In genomic region chr7:74252893-74253292, GRCh38 we compare ENCODE assay signal across 9 cellular contexts. TPM values are rescaled to one million over a fixed set of nuclear protein-coding genes. Genes with fewer than 3 reads are reported as not detected.
A peak's percentile ranks its signal among the peaks of the same experiment; 100 is the strongest.
DNase-seq lines count a peak whose midpoint lies in the region; ATAC-seq and TF ChIP-seq lines count a peak whose summit lies in the region.
"Had no signal": no experiment of that assay in that cellular context is flagged by ENCODE, and none has a peak within 500 bp of the region (broad histone marks: within the 10 kb centered on the region; RNA-seq: fewer than 3 reads in every experiment).

No MANE protein-coding gene starts in this region.

- H3K27ac ChIP-seq in DND-41 (ENCODE audit: low read length) = peak overlapping the region; percentile 98
- no peak overlapping the region for H3K27ac ChIP-seq in lower lobe of right lung
- no peak overlapping the region for H3K27ac ChIP-seq in uterus
- H3K27ac ChIP-seq: left ventricle myocardium inferior had no signal

- DNase-seq in DND-41 (no peak), natural killer cell (no peak), endothelial cell (ENCODE audit: low spot score) (no peak), Right ventricle myocardium superior (no peak), lower lobe of right lung (no peak), uterus (no peak)
- no peak for DNase-seq in activated CD8-positive, alpha-beta T cell treated with anti-CD3 and anti-CD28 coated beads, Interleukin-2, amount 10 ng/mL, durations not matched to agents 7 days and 5 days
- DNase-seq: left ventricle myocardium inferior had no signal

- CTCF ChIA-PET in activated CD8-positive, alpha-beta T cell treated with anti-CD3 and anti-CD28 coated beads, Interleukin-2, amount 10 ng/mL, durations not matched to agents 7 days and 5 days (lab: Charles Lee) = interaction anchor here (2.0 kb wide), 1 partner anchor 47 kb away, joined by 11 read pairs; no protein-coding TSS in a partner anchor

- peaks cover 57% of the 10 kb centered on the region for H3K4me1 Mint-ChIP-seq in activated CD8-positive, alpha-beta T cell treated with anti-CD3 and anti-CD28 coated beads, Interleukin-2, amount 10 ng/mL, durations not matched to agents 7 days and 5 days (ENCODE audit: low read depth)
- H3K4me1 Mint-ChIP-seq in natural killer cell = peaks cover 18% of the 10 kb centered on the region in 2 donors
- H3K4me1 Mint-ChIP-seq in endothelial cell (ENCODE audit: unreplicated experiment) = peaks cover 14% of the 10 kb centered on the region

- peaks cover 54% of the 10 kb centered on the region for H3K36me3 ChIP-seq in DND-41 (ENCODE audit: insufficient read depth, low read length)
- H3K36me3 ChIP-seq in Loucy (ENCODE audit: insufficient read depth, low read length) = peaks cover 24% of the 10 kb centered on the region; the same call in 1 of the 2 replicates
- H3K36me3 ChIP-seq in lower lobe of right lung = peaks cover 36% of the 10 kb centered on the region
- H3K36me3 ChIP-seq in uterus = no peaks in the 10 kb centered on the region

- POLR2A ChIA-PET in activated CD8-positive, alpha-beta T cell treated with anti-CD3 and anti-CD28 coated beads, Interleukin-2, amount 10 ng/mL, durations not matched to agents 7 days and 5 days (lab: Charles Lee) = interaction anchor here (0.5 kb wide), 1 partner anchor 410 kb away, joined by 3 read pairs; no protein-coding TSS in a partner anchor

- peak overlapping the region; percentile 99 for H3K9ac ChIP-seq in DND-41 (ENCODE audit: low read depth, low read length)
- peak overlapping the region; percentile 95 for H3K9ac ChIP-seq in Loucy (ENCODE audit: low read depth, low read length, poor library complexity, severe bottlenecking)

- no peaks in the 10 kb centered on the region for H3K27me3 Mint-ChIP-seq in activated CD8-positive, alpha-beta T cell treated with anti-CD3 and anti-CD28 coated beads, Interleukin-2, amount 10 ng/mL, durations not matched to agents 7 days and 5 days (ENCODE audit: low read depth)
- H3K27me3 Mint-ChIP-seq in natural killer cell (ENCODE audit: low read depth in 2 of 2) (no peaks in the 10 kb centered on the region), endothelial cell (ENCODE audit: unreplicated experiment) (peaks cover 4% of the 10 kb centered on the region)

- H3F3A ChIP-seq in Loucy (ENCODE audit: low read depth) = peaks cover 4% of the 10 kb centered on the region; the same call in 1 of the 2 replicates

- H3K4me1 ChIP-seq in DND-41 (ENCODE audit: insufficient read depth, low read length) (peaks cover 58% of the 10 kb centered on the region), Loucy (ENCODE audit: insufficient read depth, low read length, poor library complexity, severe bottlenecking) (peaks cover 33% of the 10 kb centered on the region), lower lobe of right lung (peaks cover 30% of the 10 kb centered on the region), uterus (peaks cover 0 to 8% of the 10 kb centered on the region in 2 donors)

- no peak overlapping the region for H2AFZ ChIP-seq in DND-41 (ENCODE audit: low read depth, low read length)
- no peak overlapping the region for H2AFZ ChIP-seq in Loucy (ENCODE audit: low read length)

- peak overlapping the region; percentile 95 for H3K27ac Mint-ChIP-seq in activated CD8-positive, alpha-beta T cell treated with anti-CD3 and anti-CD28 coated beads, Interleukin-2, amount 10 ng/mL, durations not matched to agents 7 days and 5 days
- H3K27ac Mint-ChIP-seq in natural killer cell (peak overlapping the region in 1 of 2 donors; percentile 34), endothelial cell (ENCODE audit: unreplicated experiment) (no peak overlapping the region)

- peak overlapping the region; percentile 96 for H3K4me3 Mint-ChIP-seq in activated CD8-positive, alpha-beta T cell treated with anti-CD3 and anti-CD28 coated beads, Interleukin-2, amount 10 ng/mL, durations not matched to agents 7 days and 5 days
- H3K4me3 Mint-ChIP-seq in natural killer cell (peak overlapping the region; percentile 37), endothelial cell (ENCODE audit: unreplicated experiment) (no peak overlapping the region)

- no peaks in the 10 kb centered on the region for H3K9me3 Mint-ChIP-seq in activated CD8-positive, alpha-beta T cell treated with anti-CD3 and anti-CD28 coated beads, Interleukin-2, amount 10 ng/mL, durations not matched to agents 7 days and 5 days (ENCODE audit: insufficient read depth)
- H3K9me3 Mint-ChIP-seq in natural killer cell = no peaks in the 10 kb centered on the region
- H3K9me3 Mint-ChIP-seq in endothelial cell (ENCODE audit: unreplicated experiment) = no peaks in the 10 kb centered on the region

- peak overlapping the region; percentile 96 for H3K4me2 ChIP-seq in DND-41 (ENCODE audit: insufficient read depth, low read length)
- H3K4me2 ChIP-seq in Loucy (ENCODE audit: low read depth, low read length, poor library complexity, severe bottlenecking) = peak overlapping the region; percentile 80

- H3K27me3 ChIP-seq in DND-41 (ENCODE audit: insufficient read depth, low read length, poor library complexity) = no peaks in the 10 kb centered on the region
- no peaks in the 10 kb centered on the region for H3K27me3 ChIP-seq in Loucy (ENCODE audit: insufficient read depth, low read length, poor library complexity, severe bottlenecking)
- H3K27me3 ChIP-seq in lower lobe of right lung (ENCODE audit: low read depth) = no peaks in the 10 kb centered on the region
- H3K27me3 ChIP-seq in uterus = no peaks in the 10 kb centered on the region

- intact Hi-C loops in natural killer cell (cut with micrococcal nuclease) (no loop called here), Right ventricle myocardium superior (cut with DNase I) (no loop called here), lower lobe of right lung (cut with DNase I) (no loop called here), uterus (cut with DNase I; ENCODE audit: low total_unique reads) (no loop called here)

- H3K4me3 ChIP-seq in DND-41 (ENCODE audit: low read depth in 1 of 2, low read length in 2 of 2) (peak overlapping the region; percentile 86 to 90; a peak in 3 of 4 replicates), Loucy (ENCODE audit: low read length, poor library complexity, severe bottlenecking) (peak overlapping the region; percentile 87), lower lobe of right lung (no peak overlapping the region), uterus (no peak overlapping the region)

- peaks cover 70% of the 10 kb centered on the region for H3K79me2 ChIP-seq in DND-41 (ENCODE audit: insufficient read depth, low read length)
- H3K79me2 ChIP-seq in Loucy (ENCODE audit: insufficient read depth, low read length) = peaks cover 69% of the 10 kb centered on the region

- H3K9me3 ChIP-seq in DND-41 (ENCODE audit: insufficient read depth, low read length, severe bottlenecking) (no peaks in the 10 kb centered on the region), Loucy (ENCODE audit: insufficient read depth, low read depth, low read length) (no peaks in the 10 kb centered on the region), lower lobe of right lung (no peaks in the 10 kb centered on the region), uterus (no peaks in the 10 kb centered on the region)
- H3K9me3 ChIP-seq: left ventricle myocardium inferior had no signal

- TF ChIP-seq CTCF in DND-41 (IDR thresholded peaks at IDR 0.05; ENCODE audit: borderline replicate concordance, extremely low read depth, low read length, poor library complexity, severe bottlenecking) (no peak), Loucy (conservative IDR thresholded peaks at IDR 0.05; ENCODE audit: low read length) (no peak), natural killer cell (IDR thresholded peaks at IDR 0.05) (no peak), endothelial cell (IDR thresholded peaks at IDR 0.05; ENCODE audit: unreplicated experiment) (no peak), lower lobe of right lung (IDR thresholded peaks at IDR 0.05) (no peak), uterus (IDR thresholded peaks at IDR 0.05) (no peak)

- TF ChIP-seq POLR2A in uterus (IDR thresholded peaks at IDR 0.05) = no peak

- ATAC-seq in DND-41 (ENCODE audit: insufficient read depth, low read depth) (no peak), natural killer cell (no peak), Right ventricle myocardium superior (ENCODE audit: poor library complexity) (no peak), lower lobe of right lung (no peak)
- no peak for ATAC-seq in activated CD8-positive, alpha-beta T cell treated with anti-CD3 and anti-CD28 coated beads, Interleukin-2, amount 10 ng/mL, durations not matched to agents 7 days and 5 days

- peaks cover 29% of the 10 kb centered on the region for H4K20me1 ChIP-seq in DND-41 (ENCODE audit: insufficient read depth, low read length)
- peaks cover 22% of the 10 kb centered on the region for H4K20me1 ChIP-seq in Loucy (ENCODE audit: insufficient read depth, low read length, poor library complexity, severe bottlenecking)

- H3K36me3 Mint-ChIP-seq in activated CD8-positive, alpha-beta T cell treated with anti-CD3 and anti-CD28 coated beads, Interleukin-2, amount 10 ng/mL, durations not matched to agents 7 days and 5 days (ENCODE audit: low read depth) = peaks cover 47% of the 10 kb centered on the region
- H3K36me3 Mint-ChIP-seq in natural killer cell (no peaks in the 10 kb centered on the region), endothelial cell (ENCODE audit: low read depth, unreplicated experiment) (peaks cover 14% of the 10 kb centered on the region)

- H3K9me2 ChIP-seq in Loucy (replicated peaks; ENCODE audit: low read depth, low read length) = no peaks in the 10 kb centered on the region

RNA-seq across cellular contexts. Expression of gene RFC2, which starts 1.3 kb away (rescaled TPM):
- total RNA-seq in activated CD8-positive, alpha-beta T cell treated with anti-CD3 and anti-CD28 coated beads, Interleukin-2, amount 10 ng/mL, durations not matched to agents 7 days and 5 days = 10 to 100 TPM; 69.5 to 76.5 TPM
- 10 to 100 TPM; 16.9 to 26.5 (median 20.5) TPM for total RNA-seq in natural killer cell
- 38.8 TPM for total RNA-seq in endothelial cell (ENCODE audit: unreplicated experiment)
- 9.4 TPM for total RNA-seq in Right ventricle myocardium superior
- 18.5 TPM for total RNA-seq in lower lobe of right lung
- 10 to 100 TPM in 3 of 4 donors, 1 to 10 TPM in 1; 4.9 to 31.4 (median 19.2) TPM for total RNA-seq in uterus

RNA-seq across cellular contexts. Expression of gene CLIP2, which starts 36.3 kb away (rescaled TPM):
- total RNA-seq in activated CD8-positive, alpha-beta T cell treated with anti-CD3 and anti-CD28 coated beads, Interleukin-2, amount 10 ng/mL, durations not matched to agents 7 days and 5 days = 1 to 10 TPM; 1.5 to 1.7 TPM
- 10 to 100 TPM in 2 of 3 donors, 1 to 10 TPM in 1; 8.5 to 14.7 (median 10.5) TPM for total RNA-seq in natural killer cell
- 110 TPM for total RNA-seq in endothelial cell (ENCODE audit: unreplicated experiment)
- 6.6 TPM for total RNA-seq in Right ventricle myocardium superior
- total RNA-seq in lower lobe of right lung = 24.1 TPM
- total RNA-seq in uterus = 10 to 100 TPM; 20.3 to 41.8 (median 28.4) TPM

RNA-seq across cellular contexts. Expression of gene LAT2, which starts 43.1 kb away (rescaled TPM):
- 10 to 100 TPM; 31.7 to 31.8 TPM for total RNA-seq in activated CD8-positive, alpha-beta T cell treated with anti-CD3 and anti-CD28 coated beads, Interleukin-2, amount 10 ng/mL, durations not matched to agents 7 days and 5 days
- total RNA-seq in natural killer cell (100 to 1,000 TPM; 124 to 163 (median 145) TPM), endothelial cell (ENCODE audit: unreplicated experiment) (0.64 TPM), Right ventricle myocardium superior (2.2 TPM), lower lobe of right lung (64.7 TPM), uterus (10 to 100 TPM in 1 of 4 donors, 1 to 10 TPM in 3; 2.1 to 14.4 (median 6.0) TPM)

Comparison
In these comparisons a context has a peak if more than half of its experiments do, and no peak if none do; other contexts are left out.
1. H3K4me3 ChIP-seq: peak in DND-41 (2 of 2) and Loucy (single experiment); none in lower lobe of right lung (single experiment) and uterus (0 of 2).